In the genomic region with DNA sequence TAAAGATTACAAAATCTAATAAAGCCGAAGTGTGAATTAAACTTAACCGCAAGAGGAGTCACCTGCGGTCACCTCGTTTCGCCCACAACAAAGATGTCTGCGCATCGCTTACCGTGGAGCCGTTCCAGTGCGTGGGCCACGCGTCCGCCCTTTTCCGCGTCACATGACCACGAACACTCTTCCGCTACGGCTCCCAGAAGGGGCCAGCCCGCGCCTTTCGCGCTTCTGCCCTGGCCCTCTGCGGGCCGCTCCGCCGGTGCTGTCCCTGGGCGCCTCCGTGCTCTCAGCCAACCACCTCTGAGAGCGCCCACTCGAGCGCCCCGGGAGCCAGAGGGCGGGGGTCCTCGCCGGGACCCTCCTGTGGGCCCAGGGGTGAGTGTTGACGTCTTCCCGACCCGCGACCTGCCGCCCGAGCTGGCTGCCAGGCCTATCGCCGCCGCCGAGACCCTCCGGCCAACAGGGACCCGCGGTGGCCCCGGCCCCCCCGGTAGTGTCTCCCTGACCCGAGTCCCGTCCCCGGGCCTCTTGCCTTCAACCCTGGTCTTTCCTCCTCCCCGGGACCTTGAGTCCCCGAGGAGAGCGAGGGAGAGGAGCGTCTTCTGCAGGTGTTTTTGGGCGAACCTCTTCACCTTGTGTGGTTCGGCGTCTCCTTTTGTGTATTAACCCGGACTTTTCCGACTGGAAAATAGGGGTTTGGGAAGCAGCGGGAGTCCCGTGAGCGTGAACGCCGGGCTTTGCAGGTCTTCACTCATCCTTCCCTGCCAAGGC, we compare ENCODE assay signal across 1 cellular context.
TF ChIP-seq lines count a peak whose summit lies in the region.

MFF (plus strand) TSS at position 196 of the 768 bp plus-strand sequence. CDS start 5,415 bp downstream, outside the sequence.

TF ChIP-seq in HCT116, 20 proteins besides CTCF, POLR2A, EP300 and RAD21 (continued from another document):
- TF ChIP-seq REST (IDR thresholded peaks at IDR 0.05; ENCODE audit: low read depth), result no peak
- TF ChIP-seq CBX3 (IDR thresholded peaks at IDR 0.05; ENCODE audit: low read depth), result peak; percentile 99
- peak; percentile 99 for TF ChIP-seq MAX (IDR thresholded peaks at IDR 0.05)
- TF ChIP-seq SRF (IDR thresholded peaks at IDR 0.05; ENCODE audit: low read depth), result no peak; the same call in 1 of the 2 replicates
- no peak; the same call in 1 of the 2 replicates for TF ChIP-seq FOSL1 (IDR thresholded peaks at IDR 0.05; ENCODE audit: low read depth)
- no peak; the same call in 1 of the 2 replicates for TF ChIP-seq ATF3 (IDR thresholded peaks at IDR 0.05)
- TF ChIP-seq CEBPB (IDR thresholded peaks at IDR 0.05; ENCODE audit: low read depth), result peak; percentile 37; the same call in 1 of the 2 replicates
- no peak for TF ChIP-seq TCF7L2 (IDR thresholded peaks at IDR 0.05; ENCODE audit: borderline replicate concordance, extremely low read depth, insufficient read depth, insufficient read length)
- TF ChIP-seq YY1 (IDR thresholded peaks at IDR 0.05; ENCODE audit: extremely low read depth, insufficient replicate concordance, low read depth, low read length), result peak; percentile 99
TF ChIP-seq in HCT116: peak in this region for 12.
